8 cellular contexts compared by ENCODE assay signal in the genomic region with DNA sequence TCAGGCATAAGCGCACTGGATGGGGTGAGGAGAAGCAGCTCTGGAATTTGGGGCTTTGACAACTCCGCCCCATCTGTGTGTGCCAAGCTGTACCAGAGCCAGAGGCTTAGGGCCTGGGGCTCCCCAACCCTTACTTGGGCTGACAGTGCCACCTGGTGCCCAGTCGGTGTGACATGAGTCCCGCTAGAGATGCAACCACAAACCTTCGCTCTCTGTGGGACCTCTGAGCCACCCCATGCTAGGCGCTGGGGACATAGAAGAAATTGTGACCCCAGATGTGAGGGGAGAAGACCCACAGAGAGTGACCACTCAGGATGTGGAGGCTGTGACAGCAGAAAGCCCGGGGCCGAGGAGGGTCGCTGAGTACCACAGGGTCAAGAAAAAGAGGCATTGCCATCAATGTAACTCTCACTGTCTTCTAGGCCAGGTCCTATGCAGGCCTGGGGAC. TPM values are rescaled to one million over a fixed set of nuclear protein-coding genes. Genes with fewer than 3 reads are reported as not detected.
DNase-seq lines count a peak whose midpoint lies in the region; ATAC-seq and TF ChIP-seq lines count a peak whose summit lies in the region.

No MANE protein-coding gene starts in this region.

- no peaks in the 10 kb centered on the region for H3K4me1 ChIP-seq in CD8-positive, alpha-beta memory T cell (ENCODE audit: insufficient read depth, low read length)
- peaks cover 14% of the 10 kb centered on the region for H3K4me1 ChIP-seq in psoas muscle

- no peaks in the 10 kb centered on the region for H3K36me3 Mint-ChIP-seq in CD8-positive, alpha-beta memory T cell
- H3K36me3 Mint-ChIP-seq in activated naive CD8-positive, alpha-beta T cell treated with anti-CD3 and anti-CD28 coated beads for 36 hours: no peaks in the 10 kb centered on the region

- ATAC-seq in GM21423 (IDR thresholded peaks at IDR 0.05; ENCODE audit: unreplicated experiment) (peak; percentile 72), Right ventricle myocardium superior (ENCODE audit: poor library complexity) (peak; percentile 69), psoas muscle (peak; percentile 72 to 86 (median 84))

- peak overlapping the region in 1 of 7 donors; percentile 61 for H3K4me3 Mint-ChIP-seq in CD8-positive, alpha-beta memory T cell
- no peak overlapping the region for H3K4me3 Mint-ChIP-seq in activated naive CD8-positive, alpha-beta T cell treated with anti-CD3 and anti-CD28 coated beads for 36 hours

- TF ChIP-seq CTCF in LNCAP (IDR thresholded peaks at IDR 0.05) (peak; percentile 79), psoas muscle (IDR thresholded peaks at IDR 0.05) (peak; percentile 82)

- POLR2A ChIA-PET in CD8-positive, alpha-beta memory T cell (lab: Charles Lee): interaction anchor here (1.3 kb wide), 1 partner anchor 36 kb away, joined by 8 read pairs; the partner anchor contains the start of gene FCHSD2

- CTCF ChIA-PET in CD8-positive, alpha-beta memory T cell (lab: Charles Lee): interaction anchor here (0.6 to 4.9 kb wide), 37 partner anchors 8 to 588 kb away, joined by 3 to 51 read pairs (median 4); partner anchors contain the start of genes ATG16L2 and FCHSD2

- H3K9me3 ChIP-seq in CD8-positive, alpha-beta memory T cell (ENCODE audit: low read length): no peaks in the 10 kb centered on the region
- H3K9me3 ChIP-seq in psoas muscle: no peaks in the 10 kb centered on the region

- H3K27ac Mint-ChIP-seq in CD8-positive, alpha-beta memory T cell: no peak overlapping the region
- no peak overlapping the region for H3K27ac Mint-ChIP-seq in activated naive CD8-positive, alpha-beta T cell treated with anti-CD3 and anti-CD28 coated beads for 36 hours

- H3K27ac ChIP-seq in CD8-positive, alpha-beta memory T cell (ENCODE audit: low read depth, low read length): no peak overlapping the region
- peak overlapping the region; percentile 50 for H3K27ac ChIP-seq in psoas muscle

- H3K4me3 ChIP-seq in CD8-positive, alpha-beta memory T cell (ENCODE audit: low read length): no peak overlapping the region
- no peak overlapping the region for H3K4me3 ChIP-seq in psoas muscle

- intact Hi-C loops in Right ventricle myocardium superior (cut with DNase I): loop anchor here (2.0 to 10.0 kb wide), 3 partner anchors 253 to 453 kb away; no protein-coding TSS in a partner anchor
- intact Hi-C loops in psoas muscle (cut with DNase I): loop anchor here (1.0 to 5.0 kb wide), 4 partner anchors 36 to 456 kb away; partner anchors contain the start of gene FCHSD2 (in 1 of the 2)

- H3K36me3 ChIP-seq in CD8-positive, alpha-beta memory T cell (ENCODE audit: insufficient read depth, low read length): no peaks in the 10 kb centered on the region
- H3K36me3 ChIP-seq in psoas muscle (ENCODE audit: insufficient read depth in 1 of 2, low read depth in 1 of 2): no peaks in the 10 kb centered on the region

- H3K4me1 Mint-ChIP-seq in CD8-positive, alpha-beta memory T cell: peaks cover 0 to 6% (median 5%) of the 10 kb centered on the region in 3 donors
- H3K4me1 Mint-ChIP-seq in activated naive CD8-positive, alpha-beta T cell treated with anti-CD3 and anti-CD28 coated beads for 36 hours: no peaks in the 10 kb centered on the region

- H3K9me3 Mint-ChIP-seq in CD8-positive, alpha-beta memory T cell: no peaks in the 10 kb centered on the region
- H3K9me3 Mint-ChIP-seq in activated naive CD8-positive, alpha-beta T cell treated with anti-CD3 and anti-CD28 coated beads for 36 hours: no peaks in the 10 kb centered on the region

- H3K27me3 ChIP-seq in CD8-positive, alpha-beta memory T cell (ENCODE audit: insufficient read depth, low read length, poor library complexity, severe bottlenecking): no peaks in the 10 kb centered on the region
- H3K27me3 ChIP-seq in psoas muscle (ENCODE audit: insufficient read depth in 3 of 3, low read length in 2 of 3): no peaks in the 10 kb centered on the region

- DNase-seq in CD8-positive, alpha-beta memory T cell: peak; percentile 60 to 84 (median 65)
- DNase-seq in SKM-1 (lab: John Stamatoyannopoulos, UW; ENCODE audit: unreplicated experiment): peak; percentile 40
- DNase-seq in activated naive CD8-positive, alpha-beta T cell treated with anti-CD3 and anti-CD28 coated beads for 36 hours: peak; percentile 75
- peak; percentile 91 for DNase-seq in Right ventricle myocardium superior
- DNase-seq in psoas muscle: peak; percentile 79 to 90
- DNase-seq in ureter (ENCODE audit: low spot score): peak; percentile 88

- WGBS in psoas muscle, 3 donors: 21 to 34% (median 23%) methylated on average over 9 of the region's 9 CpGs

- peaks cover 2 to 3% of the 10 kb centered on the region in 2 donors for H3K27me3 Mint-ChIP-seq in CD8-positive, alpha-beta memory T cell
- H3K27me3 Mint-ChIP-seq in activated naive CD8-positive, alpha-beta T cell treated with anti-CD3 and anti-CD28 coated beads for 36 hours: no peaks in the 10 kb centered on the region

RNA-seq across cellular contexts. Expression of gene FCHSD2, which starts 36.0 kb away (rescaled TPM):
- 10 to 100 TPM; 28.0 to 28.3 TPM for total RNA-seq in CD8-positive, alpha-beta memory T cell
- polyA plus RNA-seq in CD8-positive, alpha-beta memory T cell: 21.2 TPM
- 10 to 100 TPM; 19.9 to 22.6 TPM for total RNA-seq in activated naive CD8-positive, alpha-beta T cell treated with anti-CD3 and anti-CD28 coated beads for 36 hours
- total RNA-seq in Right ventricle myocardium superior: 40.4 TPM
- 10 to 100 TPM in 3 of 4 donors, 1 to 10 TPM in 1; 9.7 to 18.5 (median 15.1) TPM for total RNA-seq in psoas muscle
- 1 to 10 TPM; 5.7 to 9.6 (median 8.0) TPM for polyA plus RNA-seq in psoas muscle
- total RNA-seq in ureter: 42.5 TPM

RNA-seq across cellular contexts. Expression of gene P2RY2, which starts 40.0 kb away (rescaled TPM):
- total RNA-seq in CD8-positive, alpha-beta memory T cell: not detected
- not detected for polyA plus RNA-seq in CD8-positive, alpha-beta memory T cell
- total RNA-seq in activated naive CD8-positive, alpha-beta T cell treated with anti-CD3 and anti-CD28 coated beads for 36 hours: not detected
- total RNA-seq in Right ventricle myocardium superior (22.5 TPM), psoas muscle (10 to 100 TPM; 18.7 to 90.9 (median 43.8) TPM), ureter (20.2 TPM)
- polyA plus RNA-seq in psoas muscle: 10 to 100 TPM; 43.8 to 50.9 (median 44.9) TPM

Comparison
In these comparisons a context has a peak if more than half of its experiments do, and no peak if none do; other contexts are left out.
1. DNase-seq: peak in every context shown above with its lines; median percentile 91 in Right ventricle myocardium superior; 88 in ureter; 84 in psoas muscle; 75 in activated naive CD8-positive, alpha-beta T cell treated with anti-CD3 and anti-CD28 coated beads for 36 hours; 65 in CD8-positive, alpha-beta memory T cell; 40 in SKM-1.
2. RNA of gene P2RY2, which starts 40.0 kb away (total RNA-seq): 18.7 to 90.9 TPM in psoas muscle, 22.5 TPM in Right ventricle myocardium superior (single experiment) and 20.2 TPM in ureter (single experiment); not detected in CD8-positive, alpha-beta memory T cell and not detected in activated naive CD8-positive, alpha-beta T cell treated with anti-CD3 and anti-CD28 coated beads for 36 hours; every median in the first group is over 10 times any median in the second.
3. Peak in every context shown above with its lines, with median percentiles within 50 percentile points of each other: ATAC-seq.